ENCODE assay signal across 10 cellular contexts in genomic region chr19:18002347-18002850, GRCh38. TPM values are rescaled to one million over a fixed set of nuclear protein-coding genes. Genes with fewer than 3 reads are reported as not detected.
DNase-seq lines count a peak whose midpoint lies in the region; ATAC-seq and TF ChIP-seq lines count a peak whose summit lies in the region.
"Had no signal": no experiment of that assay in that cellular context is flagged by ENCODE, and none has a peak within 500 bp of the region (broad histone marks: within the 10 kb centered on the region; RNA-seq: fewer than 3 reads in every experiment).

No MANE protein-coding gene starts in this region.

- H3K9me3 ChIP-seq in gastrocnemius medialis = no peaks in the 10 kb centered on the region

- CTCF ChIA-PET in RWPE1 (lab: Yijun Ruan, JAX) = interaction anchor here (0.7 kb wide), 1 partner anchor 202 kb away, joined by 3 read pairs; no protein-coding TSS in a partner anchor

- no peak for DNase-seq in RWPE1 (ENCODE audit: low spot score)
- no peak for DNase-seq in epithelial cell of proximal tubule (ENCODE audit: low read depth)
- DNase-seq in gastrocnemius medialis = no peak
- no peak for DNase-seq in GM03348 (ENCODE audit: low spot score)
- DNase-seq in superior temporal gyrus (ENCODE audit: extremely low spot score) = no peak
- DNase-seq: stimulated activated CD4-positive, alpha-beta T cell treated with anti-CD3 and anti-CD28 coated beads, Interleukin-2, amount 100 ng/mL, for 48 hours had no signal

- TF ChIP-seq POLR2A in gastrocnemius medialis (IDR thresholded peaks at IDR 0.05) = no peak

- POLR2A ChIA-PET in RWPE1 (lab: Yijun Ruan, JAX; ENCODE audit: low non-redundant PET) = no interaction called here

- H3K27ac ChIP-seq in RWPE1 (peak overlapping the region; percentile 86), gastrocnemius medialis (peak overlapping the region; percentile 82 to 83 (median 82))

- intact Hi-C loops in gastrocnemius medialis (cut with DNase I; ENCODE audit: low total_unique reads) = loop anchor here (10.0 kb wide), 1 partner anchor 152 kb away; the partner anchor contains the start of gene PIK3R2

- ATAC-seq in gastrocnemius medialis (no peak), GM18868 (IDR thresholded peaks at IDR 0.05; ENCODE audit: unreplicated experiment) (no peak), HG03196 (IDR thresholded peaks at IDR 0.05; ENCODE audit: unreplicated experiment) (no peak)

- no peaks in the 10 kb centered on the region for H3K36me3 ChIP-seq in gastrocnemius medialis

- H3K4me3 ChIP-seq in GM12875 (ENCODE audit: low read depth, low read length) (peak overlapping the region; percentile 52), epithelial cell of proximal tubule (ENCODE audit: low read depth, low read length) (peak overlapping the region; percentile 70), gastrocnemius medialis (peak overlapping the region; percentile 58 to 64 (median 60))

- H3K4me1 ChIP-seq in gastrocnemius medialis = peaks cover 0 to 5% of the 10 kb centered on the region in 2 donors

- peaks cover 0 to 12% (median 6%) of the 10 kb centered on the region in 3 donors for H3K27me3 ChIP-seq in gastrocnemius medialis

- TF ChIP-seq CTCF in GM12875 (IDR thresholded peaks at IDR 0.05; ENCODE audit: borderline replicate concordance, insufficient read depth, low read depth, low read length) (no peak), RWPE1 (conservative IDR thresholded peaks at IDR 0.05; ENCODE audit: low read depth) (no peak), epithelial cell of proximal tubule (conservative IDR thresholded peaks at IDR 0.05; ENCODE audit: low read depth, low read length) (no peak), gastrocnemius medialis (IDR thresholded peaks at IDR 0.05 in 4 of 5, conservative IDR thresholded peaks at IDR 0.05 in 1 of 5) (no peak)

- in situ Hi-C loops in gastrocnemius medialis (cut with MboI; ENCODE audit: low sequenced_read_pairs in 4 of 4) = loop anchor here in 3 of 4 donors (5.0 to 10.0 kb wide), 2 partner anchors 52 to 55 kb away; no protein-coding TSS in a partner anchor

RNA-seq across cellular contexts. Expression of gene ARRDC2, which starts 5.6 kb away (rescaled TPM):
- total RNA-seq in epithelial cell of proximal tubule = 9.9 and 13.4 TPM in 2 replicates
- total RNA-seq in gastrocnemius medialis = 100 to 1,000 TPM; 476 to 810 (median 543) TPM

RNA-seq across cellular contexts. Expression of gene KCNN1, which starts 35.5 kb away (rescaled TPM):
- total RNA-seq in epithelial cell of proximal tubule = not detected in 2 replicates
- not detected for total RNA-seq in gastrocnemius medialis
- total RNA-seq: T-helper 2 cell treated with Interferon-gamma antibody and Interleukin-4, amounts not matched to agents 100 ng/mL and 5 ng/mL, for 36 hours had no signal

Comparison
In these comparisons a context has a peak if more than half of its experiments do, and no peak if none do; other contexts are left out.
1. RNA of gene ARRDC2, which starts 5.6 kb away (total RNA-seq): 476 to 810 TPM in gastrocnemius medialis; 9.9 to 13.4 TPM in epithelial cell of proximal tubule; every median in the first group is over 10 times any median in the second.
2. Peak in every context shown above with its lines, with median percentiles within 50 percentile points of each other: H3K4me3 ChIP-seq.